ENCODE assay signal across 33 cellular contexts in the genomic region with DNA sequence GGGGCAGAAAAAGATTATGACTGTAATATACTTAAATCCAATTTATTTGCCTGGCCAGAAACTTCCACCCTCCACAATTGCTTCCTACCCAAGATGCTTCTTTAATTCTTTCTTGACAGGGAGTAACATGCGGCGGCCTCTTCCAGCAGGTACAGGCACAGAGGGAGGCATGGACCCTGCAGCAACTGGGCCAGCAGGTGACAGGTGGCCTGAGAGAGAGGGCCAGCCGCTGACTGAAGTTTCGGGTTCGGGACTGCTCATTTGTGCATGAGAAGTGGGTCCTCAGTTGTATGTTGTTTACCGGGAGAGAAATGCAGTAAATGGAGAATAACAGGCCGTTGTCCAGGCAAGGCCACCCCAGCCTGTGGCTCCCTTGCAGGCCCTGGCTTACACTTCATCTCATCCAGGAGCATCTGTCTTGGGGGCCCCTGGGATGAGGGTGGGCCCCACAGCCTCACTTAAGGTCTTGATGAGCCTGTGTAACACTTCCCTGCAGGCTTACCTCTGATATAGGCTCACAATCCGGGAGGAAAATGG.
"Had no signal": no experiment of that assay in that cellular context is flagged by ENCODE, and none has a peak within 500 bp of the region (broad histone marks: within the 10 kb centered on the region; RNA-seq: fewer than 3 reads in every experiment).

No MANE protein-coding gene starts in this region.

- H3K4me3 ChIP-seq: esophagus squamous epithelium, gastroesophageal sphincter had no signal

- H3K9me3 Mint-ChIP-seq: activated B cell treated with CpG ODN at 0.5 μM for 24 hours; activated CD8-positive, alpha-beta T cell treated with anti-CD3 and anti-CD28 coated beads for 36 hours; activated T-helper 1 cell treated with anti-CD3 and anti-CD28 coated beads, Interleukin-12 subunit alpha, Interleukin-12 subunit beta, Interleukin-2, Interleukin-4 antibody, amounts not matched to agents 30 ng/mL and 10 ng/mL and 1 ng/mL, durations not matched to agents 14 hours and 24 hours and 36 hours; activated T-helper 2 cell treated with anti-CD3 and anti-CD28 coated beads, Interferon-gamma antibody, Interleukin-2, Interleukin-4, amounts not matched to agents 10 μg/mL and 5 μg/mL and 100 μg/mL, durations not matched to agents 14 hours and 24 hours and 36 hours; central memory CD8-positive, alpha-beta T cell; effector memory CD8-positive, alpha-beta T cell; T-helper 2 cell treated with Interferon-gamma antibody and Interleukin-4, amounts not matched to agents 5 μg/mL and 100 μg/mL, for 36 hours had no signal

- H3K27ac ChIP-seq: brain microvascular endothelial cell, epithelial cell of prostate, esophagus squamous epithelium, gastroesophageal sphincter, WERI-Rb-1 had no signal

- H3K27me3 ChIP-seq: brain microvascular endothelial cell, esophagus squamous epithelium had no signal

- H3K27ac Mint-ChIP-seq: activated B cell treated with CpG ODN at 0.5 μM for 24 hours; activated CD8-positive, alpha-beta memory T cell treated with anti-CD3 and anti-CD28 coated beads, Interleukin-2, amount 10 ng/mL, durations not matched to agents 7 days and 5 days; activated CD8-positive, alpha-beta T cell treated with anti-CD3 and anti-CD28 coated beads for 36 hours; activated naive CD8-positive, alpha-beta T cell; activated T-helper 1 cell treated with anti-CD3 and anti-CD28 coated beads, Interleukin-12 subunit alpha, Interleukin-12 subunit beta, Interleukin-2, Interleukin-4 antibody, amounts not matched to agents 30 ng/mL and 10 ng/mL and 1 ng/mL, durations not matched to agents 14 hours and 24 hours and 36 hours; activated T-helper 2 cell treated with anti-CD3 and anti-CD28 coated beads, Interferon-gamma antibody, Interleukin-2, Interleukin-4, amounts not matched to agents 10 μg/mL and 5 μg/mL and 100 μg/mL, durations not matched to agents 14 hours and 24 hours and 36 hours; effector memory CD8-positive, alpha-beta T cell; T-helper 17 cell; T-helper 2 cell treated with Interferon-gamma antibody and Interleukin-4, amounts not matched to agents 5 μg/mL and 100 μg/mL, for 36 hours had no signal

- H3K36me3 ChIP-seq: brain microvascular endothelial cell, esophagus squamous epithelium, gastroesophageal sphincter, WERI-Rb-1 had no signal

- DNase-seq: activated B cell treated with CpG ODN at 0.5 μM for 24 hours; activated CD4-positive, alpha-beta T cell treated with anti-CD3 and anti-CD28 coated beads for 48 hours; activated CD4-positive, alpha-beta T cell treated with anti-CD3 and anti-CD28 coated beads, Interleukin-2, amount 50 U/mL, for 1 hour; activated CD4-positive, alpha-beta T cell treated with anti-CD3 and anti-CD28 coated beads, Interleukin-2, amount 50 U/mL, for 48 hours; activated CD8-positive, alpha-beta memory T cell treated with anti-CD3 and anti-CD28 coated beads, Interleukin-2, amount 10 ng/mL, durations not matched to agents 7 days and 5 days; activated CD8-positive, alpha-beta memory T cell treated with anti-CD3 and anti-CD28 coated beads, Interleukin-2, amount 50 U/mL, for 4 hours; activated CD8-positive, alpha-beta T cell treated with anti-CD3 and anti-CD28 coated beads for 36 hours; activated gamma-delta T cell treated with Interleukin-2 at 50 U/mL for 16 hours; activated naive CD4-positive, alpha-beta T cell treated with anti-CD3 and anti-CD28 coated beads, Interleukin-2, amount 50 U/mL, for 16 hours; activated naive CD4-positive, alpha-beta T cell treated with Interleukin-2 at 50 U/mL for 16 hours; activated T-cell treated with anti-CD3 and anti-CD28 coated beads, Interleukin-2, amount 50 U/mL, for 1 hour; activated T-cell treated with anti-CD3 and anti-CD28 coated beads, Interleukin-2, amount 50 U/mL, for 48 hours; amniotic stem cell; anterior cingulate cortex; brain microvascular endothelial cell; cortex of kidney; dermis blood vessel endothelial cell; effector CD4-positive, alpha-beta T cell; effector memory CD8-positive, alpha-beta T cell; esophagus squamous epithelium; foreskin melanocyte; T-helper 1 cell; T-helper 17 cell; T1000; WERI-Rb-1 had no signal

- ATAC-seq: activated CD4-positive, CD25-positive, alpha-beta regulatory T cell treated with anti-CD3 and anti-CD28 coated beads, Interleukin-2, amount 50 U/mL, for 24 hours; activated CD8-positive, alpha-beta memory T cell treated with anti-CD3 and anti-CD28 coated beads, Interleukin-2, amount 10 ng/mL, durations not matched to agents 7 days and 5 days; activated CD8-positive, alpha-beta T cell treated with anti-CD3 and anti-CD28 coated beads for 36 hours; effector memory CD8-positive, alpha-beta T cell; gastroesophageal sphincter; T-helper 17 cell had no signal

- H3K4me1 Mint-ChIP-seq: activated B cell treated with CpG ODN at 0.5 μM for 24 hours; activated CD8-positive, alpha-beta memory T cell treated with anti-CD3 and anti-CD28 coated beads, Interleukin-2, amount 10 ng/mL, durations not matched to agents 7 days and 5 days; central memory CD8-positive, alpha-beta T cell had no signal

- H3K4me1 ChIP-seq: esophagus squamous epithelium, gastroesophageal sphincter had no signal

- H3K36me3 Mint-ChIP-seq: activated CD8-positive, alpha-beta memory T cell treated with anti-CD3 and anti-CD28 coated beads, Interleukin-2, amount 10 ng/mL, durations not matched to agents 7 days and 5 days; activated naive CD8-positive, alpha-beta T cell had no signal

- H3K4me3 Mint-ChIP-seq: activated B cell treated with CpG ODN at 0.5 μM for 24 hours; activated CD8-positive, alpha-beta memory T cell treated with anti-CD3 and anti-CD28 coated beads, Interleukin-2, amount 10 ng/mL, durations not matched to agents 7 days and 5 days; activated CD8-positive, alpha-beta T cell treated with anti-CD3 and anti-CD28 coated beads for 36 hours; activated naive CD8-positive, alpha-beta T cell; activated T-helper 1 cell treated with anti-CD3 and anti-CD28 coated beads, Interleukin-12 subunit alpha, Interleukin-12 subunit beta, Interleukin-2, Interleukin-4 antibody, amounts not matched to agents 30 ng/mL and 10 ng/mL and 1 ng/mL, durations not matched to agents 14 hours and 24 hours and 36 hours; central memory CD8-positive, alpha-beta T cell; effector memory CD8-positive, alpha-beta T cell; T-helper 17 cell; T-helper 2 cell treated with Interferon-gamma antibody and Interleukin-4, amounts not matched to agents 5 μg/mL and 100 μg/mL, for 36 hours had no signal

- H3K9me3 ChIP-seq: esophagus squamous epithelium, gastroesophageal sphincter had no signal
